Comparison of ENCODE assay signal across 20 cellular contexts in genomic region chr22:24816841-24817240, GRCh38. TPM values are rescaled to one million over a fixed set of nuclear protein-coding genes. Genes with fewer than 3 reads are reported as not detected.
"Had no signal": no experiment of that assay in that cellular context is flagged by ENCODE, and none has a peak within 500 bp of the region (broad histone marks: within the 10 kb centered on the region; RNA-seq: fewer than 3 reads in every experiment).

No MANE protein-coding gene starts in this region.

- H3K4me3 Mint-ChIP-seq: activated naive CD4-positive, alpha-beta T cell treated with anti-CD3 and anti-CD28 coated beads, Interleukin-2, amount 50 U/mL, for 24 hours; natural killer cell; T-helper 1 cell treated with Interleukin-12 subunit alpha and Interleukin-12 subunit beta and Interleukin-4 antibody, amounts not matched to agents 30 μg/mL and 1 μg/mL, for 36 hours had no signal

- ATAC-seq: esophagus mucosa, left colon, mucosa of descending colon, natural killer cell had no signal

- H3K27me3 Mint-ChIP-seq: activated naive CD4-positive, alpha-beta T cell treated with anti-CD3 and anti-CD28 coated beads, Interleukin-2, amount 50 U/mL, for 24 hours had no signal

- DNase-seq: activated CD4-positive, alpha-beta T cell treated with anti-CD3 and anti-CD28 coated beads, Interleukin-2, amount 50 U/mL, for 1 hour; activated CD4-positive, CD25-positive, alpha-beta regulatory T cell; activated T-cell treated with anti-CD3 and anti-CD28 coated beads for 4 hours; amniotic stem cell; brain microvascular endothelial cell; mucosa of descending colon; natural killer cell; stimulated activated CD4-positive, alpha-beta T cell treated with anti-CD3 and anti-CD28 coated beads, Interleukin-4, amount 100 ng/mL, for 4 hours; thyroid gland had no signal

- H3K4me1 Mint-ChIP-seq: activated naive CD4-positive, alpha-beta T cell treated with anti-CD3 and anti-CD28 coated beads, Interleukin-2, amount 50 U/mL, for 24 hours had no signal

- H3K27ac Mint-ChIP-seq: activated naive CD4-positive, alpha-beta T cell treated with anti-CD3 and anti-CD28 coated beads, Interleukin-2, amount 50 U/mL, for 24 hours; activated T-helper 2 cell treated with anti-CD3 and anti-CD28 coated beads, Interferon-gamma antibody, Interleukin-2, Interleukin-4, amounts not matched to agents 10 μg/mL and 5 μg/mL and 100 μg/mL, durations not matched to agents 14 hours and 24 hours and 36 hours; natural killer cell; T-helper 1 cell treated with Interleukin-12 subunit alpha and Interleukin-12 subunit beta and Interleukin-4 antibody, amounts not matched to agents 30 μg/mL and 1 μg/mL, for 36 hours had no signal

- H3K9me3 Mint-ChIP-seq: activated naive CD4-positive, alpha-beta T cell treated with anti-CD3 and anti-CD28 coated beads, Interleukin-2, amount 50 U/mL, for 24 hours had no signal

RNA-seq across cellular contexts. Expression of gene SGSM1, which starts 10.8 kb away (rescaled TPM):
- total RNA-seq: fibroblast of villous mesenchyme had no signal

RNA-seq across cellular contexts. Expression of gene PIWIL3, which starts 42.3 kb away (rescaled TPM):
- total RNA-seq: activated CD8-positive, alpha-beta memory T cell treated with anti-CD3 and anti-CD28 coated beads for 36 hours; activated T-helper 2 cell treated with anti-CD3 and anti-CD28 coated beads, Interferon-gamma antibody, Interleukin-2, Interleukin-4, amounts not matched to agents 10 μg/mL and 5 μg/mL and 100 μg/mL, durations not matched to agents 14 hours and 24 hours and 36 hours; esophagus mucosa; fibroblast of villous mesenchyme; left colon; lung microvascular endothelial cell; mucosa of descending colon; natural killer cell; omental fat pad; SK-MEL-5; skeletal muscle tissue; thyroid gland had no signal
